Comparison of ENCODE assay signal across 2 cellular contexts in genomic region chr1:36321119-36321951, GRCh38.
TF ChIP-seq lines count a peak whose summit lies in the region.

No MANE protein-coding gene starts in this region.

TF ChIP-seq in IMR-90, 13 proteins besides CTCF, POLR2A, EP300 and RAD21:
- peak; percentile 28; the same call in 1 of the 2 replicates for TF ChIP-seq USF2 (IDR thresholded peaks at IDR 0.05; ENCODE audit: low read depth, low read length)
- TF ChIP-seq MXI1 (IDR thresholded peaks at IDR 0.05; ENCODE audit: borderline replicate concordance, low read depth, low read length): peak; percentile 63; the same call in 1 of the 2 replicates
- no peak for TF ChIP-seq SMC3 (IDR thresholded peaks at IDR 0.05; ENCODE audit: low read depth, low read length)
- peak; percentile 83 for TF ChIP-seq MAZ (IDR thresholded peaks at IDR 0.05; ENCODE audit: borderline replicate concordance, low read depth, low read length)
- peak; percentile 91 for TF ChIP-seq BHLHE40 (IDR thresholded peaks at IDR 0.05; ENCODE audit: low read depth, low read length)
- TF ChIP-seq CHD1 (IDR thresholded peaks at IDR 0.05; ENCODE audit: low read depth, low read length): no peak
- TF ChIP-seq ELK1 (IDR thresholded peaks at IDR 0.05; ENCODE audit: borderline replicate concordance, low read depth, low read length): no peak

TF ChIP-seq in K562, 482 proteins besides CTCF, POLR2A, EP300 and RAD21 (continues in another document):
- TF ChIP-seq ZNF3 (CRISPR knock-in tag; IDR thresholded peaks at IDR 0.05) (no peak), HMG20B (CRISPR knock-in tag; IDR thresholded peaks at IDR 0.05) (no peak), L3MBTL2 (IDR thresholded peaks at IDR 0.05) (peak; percentile 100), IRF9 (tag; IDR thresholded peaks at IDR 0.05) (no peak), MCM7 (IDR thresholded peaks at IDR 0.05) (no peak), TBL1XR1 (IDR thresholded peaks at IDR 0.05; ENCODE audit: low read length in 2 of 2) (peak; percentile 38 to 84; a peak in 2 of 4 replicates), SUPT5H (IDR thresholded peaks at IDR 0.05) (peak; percentile 66), ZNF785 (CRISPR knock-in tag; IDR thresholded peaks at IDR 0.05) (no peak), TCF7L2 (IDR thresholded peaks at IDR 0.05; ENCODE audit: low read depth, low read length) (no peak), ZNF668 (CRISPR knock-in tag; IDR thresholded peaks at IDR 0.05) (peak; percentile 71; the same call in 1 of the 2 replicates), ZNF324 (CRISPR knock-in tag; IDR thresholded peaks at IDR 0.05) (no peak), PHF8 (IDR thresholded peaks at IDR 0.05; ENCODE audit: borderline replicate concordance, low read length) (peak; percentile 50; the same call in 1 of the 2 replicates), NR2F6 (CRISPR knock-in tag; IDR thresholded peaks at IDR 0.05) (no peak), ZBTB9 (CRISPR knock-in tag; IDR thresholded peaks at IDR 0.05) (peak; percentile 82; the same call in 1 of the 2 replicates), ZC3H4 (CRISPR knock-in tag; IDR thresholded peaks at IDR 0.05; ENCODE audit: borderline replicate concordance) (0 out of 2 replicates have a peak, but pooled peaks have one; percentile 11), GTF2A2 (tag; IDR thresholded peaks at IDR 0.05) (no peak), ETV5 (CRISPR knock-in tag; IDR thresholded peaks at IDR 0.05; ENCODE audit: low read depth) (peak; percentile 97), CGGBP1 (CRISPR knock-in tag; IDR thresholded peaks at IDR 0.05) (no peak), ADNP (tag; IDR thresholded peaks at IDR 0.05) (no peak), ZNF79 (CRISPR knock-in tag; IDR thresholded peaks at IDR 0.05; ENCODE audit: low read depth) (0 out of 2 replicates have a peak, but pooled peaks have one; percentile 38), ARID3B (CRISPR knock-in tag; IDR thresholded peaks at IDR 0.05; ENCODE audit: borderline replicate concordance) (no peak), ZKSCAN8 (CRISPR knock-in tag; IDR thresholded peaks at IDR 0.05) (no peak), ZNF224 (CRISPR knock-in tag; IDR thresholded peaks at IDR 0.05) (no peak), ZNF431 (CRISPR knock-in tag; IDR thresholded peaks at IDR 0.05) (peak; percentile 84), ARID2 (IDR thresholded peaks at IDR 0.05) (no peak), ZNF24 (IDR thresholded peaks at IDR 0.05) (peak; percentile 44), ZNF165 (CRISPR knock-in tag; IDR thresholded peaks at IDR 0.05; ENCODE audit: borderline replicate concordance) (no peak), ZNF146 (CRISPR knock-in tag; IDR thresholded peaks at IDR 0.05; ENCODE audit: unreplicated experiment) (no peak), PCBP2 (IDR thresholded peaks at IDR 0.05; ENCODE audit: low read depth, low read length, poor library complexity, severe bottlenecking) (no peak), GABPA (tag; conservative IDR thresholded peaks at IDR 0.05; ENCODE audit: low read depth) (peak; percentile 46; the same call in 1 of the 2 replicates), ARHGAP35 (IDR thresholded peaks at IDR 0.05; ENCODE audit: partially characterized antibody) (no peak), MED1 (CRISPR knock-in tag; IDR thresholded peaks at IDR 0.05; ENCODE audit: borderline replicate concordance) (no peak), PTRF (tag; IDR thresholded peaks at IDR 0.05) (no peak), ZNF76 (CRISPR knock-in tag; IDR thresholded peaks at IDR 0.05; ENCODE audit: borderline replicate concordance) (peak; percentile 76; the same call in 1 of the 2 replicates), CAMTA2 (CRISPR knock-in tag; conservative IDR thresholded peaks at IDR 0.05) (no peak), SREBF2 (CRISPR knock-in tag; IDR thresholded peaks at IDR 0.05) (peak; percentile 96; the same call in 1 of the 2 replicates), NONO (IDR thresholded peaks at IDR 0.05; ENCODE audit: low read depth in 2 of 2, low read length in 1 of 2) (peak in 1 of 2 experiments; percentile 22; a peak in 1 of 4 replicates), ZNF561 (CRISPR knock-in tag; conservative IDR thresholded peaks at IDR 0.05) (no peak), ZNF518B (CRISPR knock-in tag; IDR thresholded peaks at IDR 0.05) (no peak), TEAD4 (IDR thresholded peaks at IDR 0.05; ENCODE audit: low read length) (peak; percentile 82), TEAD4 (CRISPR knock-in tag; IDR thresholded peaks at IDR 0.05; ENCODE audit: borderline replicate concordance) (0 out of 2 replicates have a peak, but pooled peaks have one; percentile 39), SAFB (IDR thresholded peaks at IDR 0.05; ENCODE audit: borderline replicate concordance, low read depth, low read length) (no peak; the same call in 1 of the 2 replicates), FOXK1 (CRISPR knock-in tag; IDR thresholded peaks at IDR 0.05; ENCODE audit: borderline replicate concordance) (peak; percentile 95), KAT2B (IDR thresholded peaks at IDR 0.05; ENCODE audit: low read depth, low read length) (no peak)
- TF ChIP-seq, protein P1, sequence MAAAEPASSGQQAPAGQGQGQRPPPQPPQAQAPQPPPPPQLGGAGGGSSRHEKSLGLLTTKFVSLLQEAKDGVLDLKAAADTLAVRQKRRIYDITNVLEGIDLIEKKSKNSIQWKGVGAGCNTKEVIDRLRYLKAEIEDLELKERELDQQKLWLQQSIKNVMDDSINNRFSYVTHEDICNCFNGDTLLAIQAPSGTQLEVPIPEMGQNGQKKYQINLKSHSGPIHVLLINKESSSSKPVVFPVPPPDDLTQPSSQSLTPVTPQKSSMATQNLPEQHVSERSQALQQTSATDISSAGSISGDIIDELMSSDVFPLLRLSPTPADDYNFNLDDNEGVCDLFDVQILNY (CRISPR knock-in tag; IDR thresholded peaks at IDR 0.05): peak; percentile 85
- TF ChIP-seq, protein P2, sequence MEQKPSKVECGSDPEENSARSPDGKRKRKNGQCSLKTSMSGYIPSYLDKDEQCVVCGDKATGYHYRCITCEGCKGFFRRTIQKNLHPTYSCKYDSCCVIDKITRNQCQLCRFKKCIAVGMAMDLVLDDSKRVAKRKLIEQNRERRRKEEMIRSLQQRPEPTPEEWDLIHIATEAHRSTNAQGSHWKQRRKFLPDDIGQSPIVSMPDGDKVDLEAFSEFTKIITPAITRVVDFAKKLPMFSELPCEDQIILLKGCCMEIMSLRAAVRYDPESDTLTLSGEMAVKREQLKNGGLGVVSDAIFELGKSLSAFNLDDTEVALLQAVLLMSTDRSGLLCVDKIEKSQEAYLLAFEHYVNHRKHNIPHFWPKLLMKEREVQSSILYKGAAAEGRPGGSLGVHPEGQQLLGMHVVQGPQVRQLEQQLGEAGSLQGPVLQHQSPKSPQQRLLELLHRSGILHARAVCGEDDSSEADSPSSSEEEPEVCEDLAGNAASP (IDR thresholded peaks at IDR 0.05): no peak
- TF ChIP-seq, protein P3, sequence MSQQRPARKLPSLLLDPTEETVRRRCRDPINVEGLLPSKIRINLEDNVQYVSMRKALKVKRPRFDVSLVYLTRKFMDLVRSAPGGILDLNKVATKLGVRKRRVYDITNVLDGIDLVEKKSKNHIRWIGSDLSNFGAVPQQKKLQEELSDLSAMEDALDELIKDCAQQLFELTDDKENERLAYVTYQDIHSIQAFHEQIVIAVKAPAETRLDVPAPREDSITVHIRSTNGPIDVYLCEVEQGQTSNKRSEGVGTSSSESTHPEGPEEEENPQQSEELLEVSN (IDR thresholded peaks at IDR 0.05; ENCODE audit: borderline replicate concordance in 1 of 2, extremely low read depth in 1 of 2, insufficient read depth in 1 of 2, insufficient read length in 1 of 2, low read depth in 1 of 2, low read length in 1 of 2, poor library complexity in 1 of 2, severe bottlenecking in 1 of 2): peak; percentile 96 to 98
- TF ChIP-seq, protein P4, sequence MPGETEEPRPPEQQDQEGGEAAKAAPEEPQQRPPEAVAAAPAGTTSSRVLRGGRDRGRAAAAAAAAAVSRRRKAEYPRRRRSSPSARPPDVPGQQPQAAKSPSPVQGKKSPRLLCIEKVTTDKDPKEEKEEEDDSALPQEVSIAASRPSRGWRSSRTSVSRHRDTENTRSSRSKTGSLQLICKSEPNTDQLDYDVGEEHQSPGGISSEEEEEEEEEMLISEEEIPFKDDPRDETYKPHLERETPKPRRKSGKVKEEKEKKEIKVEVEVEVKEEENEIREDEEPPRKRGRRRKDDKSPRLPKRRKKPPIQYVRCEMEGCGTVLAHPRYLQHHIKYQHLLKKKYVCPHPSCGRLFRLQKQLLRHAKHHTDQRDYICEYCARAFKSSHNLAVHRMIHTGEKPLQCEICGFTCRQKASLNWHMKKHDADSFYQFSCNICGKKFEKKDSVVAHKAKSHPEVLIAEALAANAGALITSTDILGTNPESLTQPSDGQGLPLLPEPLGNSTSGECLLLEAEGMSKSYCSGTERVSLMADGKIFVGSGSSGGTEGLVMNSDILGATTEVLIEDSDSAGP (CRISPR knock-in tag; IDR thresholded peaks at IDR 0.05): no peak
- TF ChIP-seq, protein P5, sequence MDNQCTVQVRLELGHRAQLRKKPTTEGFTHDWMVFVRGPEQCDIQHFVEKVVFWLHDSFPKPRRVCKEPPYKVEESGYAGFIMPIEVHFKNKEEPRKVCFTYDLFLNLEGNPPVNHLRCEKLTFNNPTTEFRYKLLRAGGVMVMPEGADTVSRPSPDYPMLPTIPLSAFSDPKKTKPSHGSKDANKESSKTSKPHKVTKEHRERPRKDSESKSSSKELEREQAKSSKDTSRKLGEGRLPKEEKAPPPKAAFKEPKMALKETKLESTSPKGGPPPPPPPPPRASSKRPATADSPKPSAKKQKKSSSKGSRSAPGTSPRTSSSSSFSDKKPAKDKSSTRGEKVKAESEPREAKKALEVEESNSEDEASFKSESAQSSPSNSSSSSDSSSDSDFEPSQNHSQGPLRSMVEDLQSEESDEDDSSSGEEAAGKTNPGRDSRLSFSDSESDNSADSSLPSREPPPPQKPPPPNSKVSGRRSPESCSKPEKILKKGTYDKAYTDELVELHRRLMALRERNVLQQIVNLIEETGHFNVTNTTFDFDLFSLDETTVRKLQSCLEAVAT (IDR thresholded peaks at IDR 0.05): peak in 1 of 2 experiments; percentile 16; a peak in 1 of 4 replicates
